Comparison of ENCODE assay signal across 1 cellular context in the genomic region with DNA sequence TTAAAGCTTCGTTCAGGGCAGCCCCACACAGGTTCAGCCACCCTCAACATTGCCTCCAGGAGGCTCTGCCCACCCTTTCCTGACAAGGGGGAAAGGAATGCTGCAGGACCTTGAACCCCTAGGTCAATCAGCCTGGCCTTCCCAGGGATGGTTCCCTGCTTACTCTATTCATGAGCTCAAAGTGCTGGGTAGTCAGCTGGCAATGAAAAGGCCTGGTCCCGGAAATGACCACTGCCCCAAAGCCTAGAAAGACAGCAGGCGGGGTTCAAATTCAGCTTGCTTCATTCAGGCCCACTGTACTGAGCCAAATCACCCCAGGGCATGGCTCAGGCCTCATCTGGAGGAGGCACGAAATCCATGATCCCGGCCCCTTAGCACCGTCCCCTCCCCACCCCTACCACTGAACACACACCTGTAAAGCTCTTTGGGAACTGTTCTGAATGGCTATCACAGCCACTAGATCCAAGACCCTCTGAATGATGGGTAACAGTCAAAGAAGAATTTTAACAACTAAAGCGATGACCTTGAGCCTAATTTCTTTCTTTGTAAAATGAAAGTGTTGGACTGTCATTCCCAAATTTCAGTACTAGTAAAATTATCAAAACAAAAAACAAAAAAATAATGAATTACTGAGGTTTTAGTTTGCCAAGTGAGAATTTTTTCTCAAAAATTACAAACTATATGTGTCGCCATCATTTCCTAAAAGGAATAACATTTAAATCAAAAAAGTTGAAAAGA.
TF ChIP-seq lines count a peak whose summit lies in the region.

No MANE protein-coding gene starts in this region.

TF ChIP-seq in HepG2, 621 proteins besides CTCF, POLR2A, EP300 and RAD21 (continued from another document and continues in another):
- TF ChIP-seq, protein P1, sequence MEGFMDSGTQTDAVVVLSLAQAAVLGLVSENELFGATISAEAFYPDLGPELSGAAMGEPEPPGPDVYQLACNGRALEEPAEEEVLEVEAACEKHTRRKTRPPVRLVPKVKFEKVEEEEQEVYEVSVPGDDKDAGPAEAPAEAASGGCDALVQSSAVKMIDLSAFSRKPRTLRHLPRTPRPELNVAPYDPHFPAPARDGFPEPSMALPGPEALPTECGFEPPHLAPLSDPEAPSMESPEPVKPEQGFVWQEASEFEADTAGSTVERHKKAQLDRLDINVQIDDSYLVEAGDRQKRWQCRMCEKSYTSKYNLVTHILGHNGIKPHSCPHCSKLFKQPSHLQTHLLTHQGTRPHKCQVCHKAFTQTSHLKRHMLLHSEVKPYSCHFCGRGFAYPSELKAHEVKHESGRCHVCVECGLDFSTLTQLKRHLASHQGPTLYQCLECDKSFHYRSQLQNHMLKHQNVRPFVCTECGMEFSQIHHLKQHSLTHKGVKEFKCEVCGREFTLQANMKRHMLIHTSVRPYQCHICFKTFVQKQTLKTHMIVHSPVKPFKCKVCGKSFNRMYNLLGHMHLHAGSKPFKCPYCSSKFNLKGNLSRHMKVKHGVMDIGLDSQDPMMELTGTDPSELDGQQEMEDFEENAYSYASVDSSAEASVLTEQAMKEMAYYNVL (CRISPR knock-in tag; IDR thresholded peaks at IDR 0.05; ENCODE audit: borderline replicate concordance): peak; percentile 52; the same call in 1 of the 2 replicates
- no peak for TF ChIP-seq BRD4 (CRISPR knock-in tag; IDR thresholded peaks at IDR 0.05)
- TF ChIP-seq SP5 (CRISPR knock-in tag; IDR thresholded peaks at IDR 0.05; ENCODE audit: borderline replicate concordance, low read depth): peak; percentile 85
- TF ChIP-seq TAF1 (CRISPR knock-in tag; IDR thresholded peaks at IDR 0.05): peak; percentile 46; the same call in 1 of the 2 replicates
- no peak; the same call in 1 of the 2 replicates for TF ChIP-seq ZNF124 (CRISPR knock-in tag; IDR thresholded peaks at IDR 0.05)
- no peak for TF ChIP-seq RNF2 (conservative IDR thresholded peaks at IDR 0.05; ENCODE audit: low read depth)
- TF ChIP-seq ZBTB1 (CRISPR knock-in tag; IDR thresholded peaks at IDR 0.05; ENCODE audit: borderline replicate concordance): no peak
- TF ChIP-seq, protein P2, sequence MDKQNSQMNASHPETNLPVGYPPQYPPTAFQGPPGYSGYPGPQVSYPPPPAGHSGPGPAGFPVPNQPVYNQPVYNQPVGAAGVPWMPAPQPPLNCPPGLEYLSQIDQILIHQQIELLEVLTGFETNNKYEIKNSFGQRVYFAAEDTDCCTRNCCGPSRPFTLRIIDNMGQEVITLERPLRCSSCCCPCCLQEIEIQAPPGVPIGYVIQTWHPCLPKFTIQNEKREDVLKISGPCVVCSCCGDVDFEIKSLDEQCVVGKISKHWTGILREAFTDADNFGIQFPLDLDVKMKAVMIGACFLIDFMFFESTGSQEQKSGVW (CRISPR knock-in tag; IDR thresholded peaks at IDR 0.05; ENCODE audit: borderline replicate concordance): no peak
- TF ChIP-seq DPF2 (CRISPR knock-in tag; IDR thresholded peaks at IDR 0.05; ENCODE audit: borderline replicate concordance, low read depth): peak; percentile 29; the same call in 1 of the 2 replicates
- TF ChIP-seq NR2F6 (IDR thresholded peaks at IDR 0.05): peak; percentile 92
- TF ChIP-seq NR2F6 (CRISPR knock-in tag; IDR thresholded peaks at IDR 0.05): peak; percentile 97
- TF ChIP-seq GATA4 (IDR thresholded peaks at IDR 0.05; ENCODE audit: borderline replicate concordance, low read depth): no peak
- TF ChIP-seq RFXANK (CRISPR knock-in tag; IDR thresholded peaks at IDR 0.05): no peak
- no peak for TF ChIP-seq SATB2 (CRISPR knock-in tag; IDR thresholded peaks at IDR 0.05)
- TF ChIP-seq YEATS4 (CRISPR knock-in tag; IDR thresholded peaks at IDR 0.05; ENCODE audit: borderline replicate concordance): peak; percentile 44
- no peak for TF ChIP-seq ZNF468 (CRISPR knock-in tag; IDR thresholded peaks at IDR 0.05)
- TF ChIP-seq CREB1 (IDR thresholded peaks at IDR 0.05): 0 out of 2 replicates have a peak, but pooled peaks have one; percentile 15
- TF ChIP-seq CREB1 (CRISPR knock-in tag; IDR thresholded peaks at IDR 0.05): peak; percentile 78
- TF ChIP-seq, protein P3, sequence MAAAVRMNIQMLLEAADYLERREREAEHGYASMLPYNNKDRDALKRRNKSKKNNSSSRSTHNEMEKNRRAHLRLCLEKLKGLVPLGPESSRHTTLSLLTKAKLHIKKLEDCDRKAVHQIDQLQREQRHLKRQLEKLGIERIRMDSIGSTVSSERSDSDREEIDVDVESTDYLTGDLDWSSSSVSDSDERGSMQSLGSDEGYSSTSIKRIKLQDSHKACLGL (CRISPR knock-in tag; IDR thresholded peaks at IDR 0.05): no peak
- TF ChIP-seq NFIB (CRISPR knock-in tag; IDR thresholded peaks at IDR 0.05; ENCODE audit: borderline replicate concordance): no peak
- TF ChIP-seq SYNCRIP (IDR thresholded peaks at IDR 0.05; ENCODE audit: insufficient read depth, low read depth, low read length): no peak
- no peak for TF ChIP-seq ZNF496 (CRISPR knock-in tag; IDR thresholded peaks at IDR 0.05; ENCODE audit: insufficient replicate concordance)
- no peak for TF ChIP-seq STAT5B (CRISPR knock-in tag; IDR thresholded peaks at IDR 0.05)
- peak; percentile 69; the same call in 1 of the 2 replicates for TF ChIP-seq ZNF615 (CRISPR knock-in tag; IDR thresholded peaks at IDR 0.05; ENCODE audit: borderline replicate concordance)
- TF ChIP-seq, protein P4, sequence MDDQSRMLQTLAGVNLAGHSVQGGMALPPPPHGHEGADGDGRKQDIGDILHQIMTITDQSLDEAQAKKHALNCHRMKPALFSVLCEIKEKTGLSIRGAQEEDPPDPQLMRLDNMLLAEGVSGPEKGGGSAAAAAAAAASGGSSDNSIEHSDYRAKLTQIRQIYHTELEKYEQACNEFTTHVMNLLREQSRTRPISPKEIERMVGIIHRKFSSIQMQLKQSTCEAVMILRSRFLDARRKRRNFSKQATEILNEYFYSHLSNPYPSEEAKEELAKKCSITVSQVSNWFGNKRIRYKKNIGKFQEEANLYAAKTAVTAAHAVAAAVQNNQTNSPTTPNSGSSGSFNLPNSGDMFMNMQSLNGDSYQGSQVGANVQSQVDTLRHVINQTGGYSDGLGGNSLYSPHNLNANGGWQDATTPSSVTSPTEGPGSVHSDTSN (CRISPR knock-in tag; IDR thresholded peaks at IDR 0.05; ENCODE audit: borderline replicate concordance): no peak
- no peak for TF ChIP-seq ZNF136 (CRISPR knock-in tag; IDR thresholded peaks at IDR 0.05; ENCODE audit: low read depth)
- TF ChIP-seq POLR2G (IDR thresholded peaks at IDR 0.05; ENCODE audit: low read depth, low read length): peak; percentile 76
- TF ChIP-seq SMAD1 (CRISPR knock-in tag; IDR thresholded peaks at IDR 0.05; ENCODE audit: borderline replicate concordance, low read depth): no peak
- no peak for TF ChIP-seq FOXP1 (IDR thresholded peaks at IDR 0.05)
- TF ChIP-seq FOXP1 (CRISPR knock-in tag; IDR thresholded peaks at IDR 0.05): peak; percentile 65
- TF ChIP-seq, protein P5, sequence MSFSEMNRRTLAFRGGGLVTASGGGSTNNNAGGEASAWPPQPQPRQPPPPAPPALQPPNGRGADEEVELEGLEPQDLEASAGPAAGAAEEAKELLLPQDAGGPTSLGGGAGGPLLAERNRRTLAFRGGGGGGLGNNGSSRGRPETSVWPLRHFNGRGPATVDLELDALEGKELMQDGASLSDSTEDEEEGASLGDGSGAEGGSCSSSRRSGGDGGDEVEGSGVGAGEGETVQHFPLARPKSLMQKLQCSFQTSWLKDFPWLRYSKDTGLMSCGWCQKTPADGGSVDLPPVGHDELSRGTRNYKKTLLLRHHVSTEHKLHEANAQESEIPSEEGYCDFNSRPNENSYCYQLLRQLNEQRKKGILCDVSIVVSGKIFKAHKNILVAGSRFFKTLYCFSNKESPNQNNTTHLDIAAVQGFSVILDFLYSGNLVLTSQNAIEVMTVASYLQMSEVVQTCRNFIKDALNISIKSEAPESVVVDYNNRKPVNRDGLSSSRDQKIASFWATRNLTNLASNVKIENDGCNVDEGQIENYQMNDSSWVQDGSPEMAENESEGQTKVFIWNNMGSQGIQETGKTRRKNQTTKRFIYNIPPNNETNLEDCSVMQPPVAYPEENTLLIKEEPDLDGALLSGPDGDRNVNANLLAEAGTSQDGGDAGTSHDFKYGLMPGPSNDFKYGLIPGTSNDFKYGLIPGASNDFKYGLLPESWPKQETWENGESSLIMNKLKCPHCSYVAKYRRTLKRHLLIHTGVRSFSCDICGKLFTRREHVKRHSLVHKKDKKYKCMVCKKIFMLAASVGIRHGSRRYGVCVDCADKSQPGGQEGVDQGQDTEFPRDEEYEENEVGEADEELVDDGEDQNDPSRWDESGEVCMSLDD (CRISPR knock-in tag; IDR thresholded peaks at IDR 0.05; ENCODE audit: borderline replicate concordance): no peak; the same call in 1 of the 2 replicates
- TF ChIP-seq, protein P6, sequence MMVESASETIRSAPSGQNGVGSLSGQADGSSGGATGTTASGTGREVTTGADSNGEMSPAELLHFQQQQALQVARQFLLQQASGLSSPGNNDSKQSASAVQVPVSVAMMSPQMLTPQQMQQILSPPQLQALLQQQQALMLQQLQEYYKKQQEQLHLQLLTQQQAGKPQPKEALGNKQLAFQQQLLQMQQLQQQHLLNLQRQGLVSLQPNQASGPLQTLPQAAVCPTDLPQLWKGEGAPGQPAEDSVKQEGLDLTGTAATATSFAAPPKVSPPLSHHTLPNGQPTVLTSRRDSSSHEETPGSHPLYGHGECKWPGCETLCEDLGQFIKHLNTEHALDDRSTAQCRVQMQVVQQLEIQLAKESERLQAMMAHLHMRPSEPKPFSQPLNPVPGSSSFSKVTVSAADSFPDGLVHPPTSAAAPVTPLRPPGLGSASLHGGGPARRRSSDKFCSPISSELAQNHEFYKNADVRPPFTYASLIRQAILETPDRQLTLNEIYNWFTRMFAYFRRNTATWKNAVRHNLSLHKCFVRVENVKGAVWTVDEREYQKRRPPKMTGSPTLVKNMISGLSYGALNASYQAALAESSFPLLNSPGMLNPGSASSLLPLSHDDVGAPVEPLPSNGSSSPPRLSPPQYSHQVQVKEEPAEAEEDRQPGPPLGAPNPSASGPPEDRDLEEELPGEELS (CRISPR knock-in tag; IDR thresholded peaks at IDR 0.05): peak; percentile 66
- TF ChIP-seq ZNF234 (CRISPR knock-in tag; conservative IDR thresholded peaks at IDR 0.05): no peak
- TF ChIP-seq ZNF337 (CRISPR knock-in tag; IDR thresholded peaks at IDR 0.05; ENCODE audit: borderline replicate concordance, low read depth): no peak
- TF ChIP-seq ZNF101 (CRISPR knock-in tag; IDR thresholded peaks at IDR 0.05; ENCODE audit: borderline replicate concordance, low read depth): no peak
- TF ChIP-seq ZNF777 (CRISPR knock-in tag; IDR thresholded peaks at IDR 0.05): no peak
- no peak for TF ChIP-seq MAFF (IDR thresholded peaks at IDR 0.05; ENCODE audit: low read depth, low read length)
- TF ChIP-seq, protein P7, sequence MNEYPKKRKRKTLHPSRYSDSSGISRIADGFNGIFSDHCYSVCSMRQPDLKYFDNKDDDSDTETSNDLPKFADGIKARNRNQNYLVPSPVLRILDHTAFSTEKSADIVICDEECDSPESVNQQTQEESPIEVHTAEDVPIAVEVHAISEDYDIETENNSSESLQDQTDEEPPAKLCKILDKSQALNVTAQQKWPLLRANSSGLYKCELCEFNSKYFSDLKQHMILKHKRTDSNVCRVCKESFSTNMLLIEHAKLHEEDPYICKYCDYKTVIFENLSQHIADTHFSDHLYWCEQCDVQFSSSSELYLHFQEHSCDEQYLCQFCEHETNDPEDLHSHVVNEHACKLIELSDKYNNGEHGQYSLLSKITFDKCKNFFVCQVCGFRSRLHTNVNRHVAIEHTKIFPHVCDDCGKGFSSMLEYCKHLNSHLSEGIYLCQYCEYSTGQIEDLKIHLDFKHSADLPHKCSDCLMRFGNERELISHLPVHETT (CRISPR knock-in tag; conservative IDR thresholded peaks at IDR 0.05): no peak
- no peak; the same call in 1 of the 2 replicates for TF ChIP-seq DR1 (CRISPR knock-in tag; IDR thresholded peaks at IDR 0.05)
- no peak for TF ChIP-seq CAMTA2 (CRISPR knock-in tag; IDR thresholded peaks at IDR 0.05; ENCODE audit: borderline replicate concordance)
- 0 out of 2 replicates have a peak, but pooled peaks have one; percentile 51 for TF ChIP-seq MIER2 (CRISPR knock-in tag; IDR thresholded peaks at IDR 0.05)
- TF ChIP-seq JUN (CRISPR knock-in tag; IDR thresholded peaks at IDR 0.05): peak; percentile 80; the same call in 1 of the 2 replicates
- no peak for TF ChIP-seq SP2 (CRISPR knock-in tag; IDR thresholded peaks at IDR 0.05)
- TF ChIP-seq RXRB (CRISPR knock-in tag; IDR thresholded peaks at IDR 0.05; ENCODE audit: borderline replicate concordance): peak; percentile 89
- no peak for TF ChIP-seq CBX2 (IDR thresholded peaks at IDR 0.05; ENCODE audit: low read depth, low read length)
- no peak for TF ChIP-seq CBX2 (CRISPR knock-in tag; IDR thresholded peaks at IDR 0.05; ENCODE audit: low read depth)
- TF ChIP-seq SPEN (CRISPR knock-in tag; IDR thresholded peaks at IDR 0.05; ENCODE audit: low read depth): peak; percentile 85
- TF ChIP-seq SP140L (CRISPR knock-in tag; IDR thresholded peaks at IDR 0.05; ENCODE audit: borderline replicate concordance): no peak
- TF ChIP-seq, protein P8, sequence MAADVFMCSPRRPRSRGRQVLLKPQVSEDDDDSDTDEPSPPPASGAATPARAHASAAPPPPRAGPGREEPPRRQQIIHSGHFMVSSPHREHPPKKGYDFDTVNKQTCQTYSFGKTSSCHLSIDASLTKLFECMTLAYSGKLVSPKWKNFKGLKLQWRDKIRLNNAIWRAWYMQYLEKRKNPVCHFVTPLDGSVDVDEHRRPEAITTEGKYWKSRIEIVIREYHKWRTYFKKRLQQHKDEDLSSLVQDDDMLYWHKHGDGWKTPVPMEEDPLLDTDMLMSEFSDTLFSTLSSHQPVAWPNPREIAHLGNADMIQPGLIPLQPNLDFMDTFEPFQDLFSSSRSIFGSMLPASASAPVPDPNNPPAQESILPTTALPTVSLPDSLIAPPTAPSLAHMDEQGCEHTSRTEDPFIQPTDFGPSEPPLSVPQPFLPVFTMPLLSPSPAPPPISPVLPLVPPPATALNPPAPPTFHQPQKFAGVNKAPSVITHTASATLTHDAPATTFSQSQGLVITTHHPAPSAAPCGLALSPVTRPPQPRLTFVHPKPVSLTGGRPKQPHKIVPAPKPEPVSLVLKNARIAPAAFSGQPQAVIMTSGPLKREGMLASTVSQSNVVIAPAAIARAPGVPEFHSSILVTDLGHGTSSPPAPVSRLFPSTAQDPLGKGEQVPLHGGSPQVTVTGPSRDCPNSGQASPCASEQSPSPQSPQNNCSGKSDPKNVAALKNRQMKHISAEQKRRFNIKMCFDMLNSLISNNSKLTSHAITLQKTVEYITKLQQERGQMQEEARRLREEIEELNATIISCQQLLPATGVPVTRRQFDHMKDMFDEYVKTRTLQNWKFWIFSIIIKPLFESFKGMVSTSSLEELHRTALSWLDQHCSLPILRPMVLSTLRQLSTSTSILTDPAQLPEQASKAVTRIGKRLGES (CRISPR knock-in tag; IDR thresholded peaks at IDR 0.05; ENCODE audit: borderline replicate concordance): 0 out of 2 replicates have a peak, but pooled peaks have one; percentile 33
- no peak for TF ChIP-seq ZNF251 (CRISPR knock-in tag; IDR thresholded peaks at IDR 0.05)
- no peak for TF ChIP-seq RFX1 (IDR thresholded peaks at IDR 0.05)
- peak; percentile 56; the same call in 1 of the 2 replicates for TF ChIP-seq ZSCAN21 (CRISPR knock-in tag; IDR thresholded peaks at IDR 0.05; ENCODE audit: borderline replicate concordance)
- TF ChIP-seq ZNF629 (CRISPR knock-in tag; conservative IDR thresholded peaks at IDR 0.05): no peak
- TF ChIP-seq ZNF350 (CRISPR knock-in tag; IDR thresholded peaks at IDR 0.05; ENCODE audit: borderline replicate concordance, low read depth): peak; percentile 54; the same call in 1 of the 2 replicates
